In genomic region chr10:119233123-119233820, GRCh38 we compare ENCODE assay signal across 1 cellular context.
TF ChIP-seq lines count a peak whose summit lies in the region.

No MANE protein-coding gene starts in this region.

TF ChIP-seq in GM12878, 131 proteins besides CTCF, POLR2A, EP300 and RAD21:
- TF ChIP-seq BCLAF1 (IDR thresholded peaks at IDR 0.05) (no peak), CHD1 (IDR thresholded peaks at IDR 0.05; ENCODE audit: low read depth, low read length) (no peak), NR2F1 (conservative IDR thresholded peaks at IDR 0.05) (peak; percentile 41; the same call in 1 of the 2 replicates)
TF ChIP-seq in GM12878: peak in this region for 1.
